32 cellular contexts compared by ENCODE assay signal in genomic region chr16:30179931-30180330, GRCh38.
"Had no signal": no experiment of that assay in that cellular context is flagged by ENCODE, and none has a peak within 500 bp of the region (broad histone marks: within the 10 kb centered on the region; RNA-seq: fewer than 3 reads in every experiment).

No MANE protein-coding gene starts in this region.

- ATAC-seq: activated CD4-positive, alpha-beta T cell treated with anti-CD3 and anti-CD28 coated beads for 36 hours; activated CD8-positive, alpha-beta T cell treated with anti-CD3 and anti-CD28 coated beads for 36 hours; activated naive CD8-positive, alpha-beta T cell treated with anti-CD3 and anti-CD28 coated beads, Interleukin-2, amount 50 U/mL, for 24 hours; body of pancreas; effector memory CD8-positive, alpha-beta T cell; gastroesophageal sphincter; heart right ventricle; T-helper 17 cell had no signal

- H3K36me3 ChIP-seq: adrenal gland, esophagus muscularis mucosa, gastroesophageal sphincter, WERI-Rb-1 had no signal

- DNase-seq: activated CD4-positive, alpha-beta T cell treated with anti-CD3 and anti-CD28 coated beads for 36 hours; activated CD4-positive, alpha-beta T cell treated with anti-CD3 and anti-CD28 coated beads, Interleukin-2, amount 50 U/mL, for 1 hour; activated CD4-positive, alpha-beta T cell treated with anti-CD3 and anti-CD28 coated beads, Interleukin-2, amount 50 U/mL, for 48 hours; activated CD4-positive, CD25-positive, alpha-beta regulatory T cell; activated CD4-positive, CD25-positive, alpha-beta regulatory T cell treated with anti-CD3 and anti-CD28 coated beads, Interleukin-2, amount 50 U/mL, for 72 hours; activated CD8-positive, alpha-beta memory T cell treated with anti-CD3 and anti-CD28 coated beads for 24 hours; activated CD8-positive, alpha-beta T cell treated with anti-CD3 and anti-CD28 coated beads for 36 hours; activated gamma-delta T cell; activated naive CD4-positive, alpha-beta T cell; activated naive CD8-positive, alpha-beta T cell treated with anti-CD3 and anti-CD28 coated beads for 36 hours; activated naive CD8-positive, alpha-beta T cell treated with anti-CD3 and anti-CD28 coated beads, Interleukin-2, amount 50 U/mL, for 24 hours; activated T-cell treated with anti-CD3 and anti-CD28 coated beads, Interleukin-2, amount 50 U/mL, for 48 hours; adrenal gland; amygdala; aorta; body of pancreas; caudate nucleus; cortex of kidney; dermis blood vessel endothelial cell; effector CD4-positive, alpha-beta T cell; effector memory CD8-positive, alpha-beta T cell; erythroblast; foreskin melanocyte; heart right ventricle; T-helper 17 cell; T1000; WERI-Rb-1 had no signal

- H3K4me3 Mint-ChIP-seq: activated CD4-positive, alpha-beta T cell treated with anti-CD3 and anti-CD28 coated beads for 36 hours; activated CD8-positive, alpha-beta T cell treated with anti-CD3 and anti-CD28 coated beads for 36 hours; activated naive CD4-positive, alpha-beta T cell treated with anti-CD3 and anti-CD28 coated beads, Interleukin-2, amount 50 U/mL, for 24 hours; activated naive CD8-positive, alpha-beta T cell treated with anti-CD3 and anti-CD28 coated beads for 36 hours; activated naive CD8-positive, alpha-beta T cell treated with anti-CD3 and anti-CD28 coated beads, Interleukin-2, amount 50 U/mL, for 24 hours; effector memory CD8-positive, alpha-beta T cell; T-helper 17 cell; T-helper 2 cell treated with Interferon-gamma antibody and Interleukin-4, amounts not matched to agents 5 μg/mL and 100 μg/mL, for 36 hours had no signal

- H3K4me3 ChIP-seq: adrenal gland, body of pancreas, esophagus muscularis mucosa, gastroesophageal sphincter, heart right ventricle had no signal

- H3K27ac ChIP-seq: adrenal gland, body of pancreas, esophagus muscularis mucosa, gastroesophageal sphincter, heart right ventricle, WERI-Rb-1 had no signal

- H3K9me3 Mint-ChIP-seq: activated CD8-positive, alpha-beta T cell treated with anti-CD3 and anti-CD28 coated beads for 36 hours; activated naive CD4-positive, alpha-beta T cell treated with anti-CD3 and anti-CD28 coated beads, Interleukin-2, amount 50 U/mL, for 24 hours; activated naive CD8-positive, alpha-beta T cell treated with anti-CD3 and anti-CD28 coated beads for 36 hours; activated naive CD8-positive, alpha-beta T cell treated with anti-CD3 and anti-CD28 coated beads, Interleukin-2, amount 50 U/mL, for 24 hours; effector memory CD8-positive, alpha-beta T cell; T-helper 2 cell treated with Interferon-gamma antibody and Interleukin-4, amounts not matched to agents 5 μg/mL and 100 μg/mL, for 36 hours had no signal

- H3K27me3 Mint-ChIP-seq: activated CD4-positive, alpha-beta T cell treated with anti-CD3 and anti-CD28 coated beads for 36 hours; activated CD8-positive, alpha-beta T cell treated with anti-CD3 and anti-CD28 coated beads for 36 hours; activated naive CD4-positive, alpha-beta T cell treated with anti-CD3 and anti-CD28 coated beads, Interleukin-2, amount 50 U/mL, for 24 hours; activated naive CD8-positive, alpha-beta T cell treated with anti-CD3 and anti-CD28 coated beads for 36 hours; activated naive CD8-positive, alpha-beta T cell treated with anti-CD3 and anti-CD28 coated beads, Interleukin-2, amount 50 U/mL, for 24 hours; effector memory CD8-positive, alpha-beta T cell; T-helper 17 cell had no signal

- H3K27me3 ChIP-seq: adrenal gland, body of pancreas, esophagus muscularis mucosa, gastroesophageal sphincter, heart right ventricle had no signal

- H3K27ac Mint-ChIP-seq: activated naive CD4-positive, alpha-beta T cell treated with anti-CD3 and anti-CD28 coated beads, Interleukin-2, amount 50 U/mL, for 24 hours; activated naive CD8-positive, alpha-beta T cell treated with anti-CD3 and anti-CD28 coated beads, Interleukin-2, amount 50 U/mL, for 24 hours; effector memory CD8-positive, alpha-beta T cell; T-helper 17 cell; T-helper 2 cell treated with Interferon-gamma antibody and Interleukin-4, amounts not matched to agents 5 μg/mL and 100 μg/mL, for 36 hours had no signal

- H3K9me3 ChIP-seq: adrenal gland, body of pancreas, esophagus muscularis mucosa, gastroesophageal sphincter, heart right ventricle had no signal

- FAIRE-seq: colon had no signal
